Comparison of ENCODE assay signal across 13 cellular contexts in the genomic region with DNA sequence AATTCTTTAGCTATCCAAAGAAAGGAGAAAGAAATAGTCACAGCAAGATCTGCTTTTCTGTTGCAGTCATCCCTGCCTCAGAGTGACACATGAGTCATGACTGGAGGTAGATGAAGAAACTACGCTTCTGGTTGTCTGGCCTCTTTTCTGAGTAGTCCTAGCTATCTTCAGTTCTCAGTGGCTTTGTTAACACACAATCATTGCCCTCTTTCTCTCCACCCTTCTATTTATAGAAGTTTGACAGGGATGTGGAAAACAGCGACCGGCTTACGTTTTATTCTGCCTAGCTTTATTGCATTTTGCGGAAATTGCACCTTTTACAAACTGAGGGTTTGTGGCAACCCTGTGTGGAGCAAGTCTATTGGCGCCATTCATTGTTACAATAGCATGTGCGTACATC. TPM values are rescaled to one million over a fixed set of nuclear protein-coding genes. Genes with fewer than 3 reads are reported as not detected.
DNase-seq lines count a peak whose midpoint lies in the region; ATAC-seq, FAIRE-seq and TF ChIP-seq lines count a peak whose summit lies in the region.
"Had no signal": no experiment of that assay in that cellular context is flagged by ENCODE, and none has a peak within 500 bp of the region (broad histone marks: within the 10 kb centered on the region; RNA-seq: fewer than 3 reads in every experiment).

No MANE protein-coding gene starts in this region.

- peak; percentile 76 for DNase-seq in GM23248
- peak; percentile 1 for DNase-seq in OCI-M1 (lab: John Stamatoyannopoulos, UW)
- DNase-seq in K562 (ENCODE audit: extremely low read depth in 1 of 4, low spot score in 3 of 4) = no peak
- DNase-seq in DMS114 treated with DMSO at 0.1 percent for 48 hours (lab: John Stamatoyannopoulos, UW; ENCODE audit: unreplicated experiment) = no peak
- no peak for DNase-seq in GM19240 (ENCODE audit: insufficient read length, low spot score)
- no peak for DNase-seq in mesothelial cell of epicardium (ENCODE audit: low spot score in 2 of 2, unreplicated experiment in 2 of 2)
- DNase-seq: COR-L47; left ventricle myocardium superior; NCI-H2081 treated with DMSO at 0.1 percent for 48 hours; stimulated activated naive CD4-positive, alpha-beta T cell treated with Interleukin-2 at 50 U/mL for 16 hours had no signal

- in situ Hi-C loops in GM23248 (cut with MboI) (no loop called here), K562 (cut with MboI) (no loop called here)

- no peaks in the 10 kb centered on the region for H3K9me3 ChIP-seq in GM23248 (ENCODE audit: low read depth)
- H3K9me3 ChIP-seq in K562 (replicated peaks; ENCODE audit: control insufficient read depth, insufficient read depth, low read depth, low read length) = no peaks in the 10 kb centered on the region
- H3K9me3 ChIP-seq in mesodermal cell (ENCODE audit: control insufficient read depth, low read length) = peaks cover 5% of the 10 kb centered on the region

- H3K27me3 ChIP-seq in GM23248 (replicated peaks; ENCODE audit: insufficient read depth) = no peaks in the 10 kb centered on the region
- no peaks in the 10 kb centered on the region for H3K27me3 ChIP-seq in K562 (ENCODE audit: control insufficient read depth in 2 of 2, insufficient read depth in 2 of 2, low read length in 2 of 2)

- no TSS peak for BruUV-seq in K562 (replicated peaks; lab: Mats Ljungman, UMichigan)

- POLR2A ChIA-PET in K562 (lab: Yijun Ruan, JAX) = interaction anchor here (0.6 kb wide), 1 partner anchor 129 kb away, joined by 3 read pairs; no protein-coding TSS in a partner anchor

- peaks cover 14% of the 10 kb centered on the region for H3F3A ChIP-seq in GM23248 (ENCODE audit: insufficient read depth)

- no peak overlapping the region for H3K27ac Mint-ChIP-seq in mesothelial cell of epicardium

- no peak overlapping the region for H2AFZ ChIP-seq in GM23248
- H2AFZ ChIP-seq in K562 (ENCODE audit: low read depth, low read length) = no peak overlapping the region
- H2AFZ ChIP-seq: parathyroid adenoma had no signal

- peaks cover 3% of the 10 kb centered on the region for H3K36me3 Mint-ChIP-seq in mesothelial cell of epicardium

- TF ChIP-seq CTCF in K562 (IDR thresholded peaks at IDR 0.05 in 2 of 3, conservative IDR thresholded peaks at IDR 0.05 in 1 of 3; ENCODE audit: insufficient read depth in 2 of 3, low read depth in 1 of 3, low read length in 3 of 3) = no peak
- TF ChIP-seq CTCF in mesothelial cell of epicardium (IDR thresholded peaks at IDR 0.05; ENCODE audit: unreplicated experiment) = no peak

- TF ChIP-seq EP300 in K562 (IDR thresholded peaks at IDR 0.05; ENCODE audit: low read length) = no peak

- peaks cover 7% of the 10 kb centered on the region for H3K4me1 ChIP-seq in GM23248 (ENCODE audit: insufficient read depth)
- no peaks in the 10 kb centered on the region; a peak in 1 of 5 replicates for H3K4me1 ChIP-seq in K562 (replicated peaks in 1 of 2; ENCODE audit: control insufficient read depth in 2 of 2, insufficient read depth in 2 of 2, low read length in 2 of 2)
- H3K4me1 ChIP-seq in mesodermal cell (ENCODE audit: control insufficient read depth, insufficient read depth, low read length, poor library complexity, severe bottlenecking) = peaks cover 11% of the 10 kb centered on the region

- H3K4me1 Mint-ChIP-seq in mesothelial cell of epicardium = no peaks in the 10 kb centered on the region

- WGBS in GM23248 (ENCODE audit: low coverage in 1 of 2, low lambda C conversion rate in 2 of 2, missing lambda C conversion rate in 2 of 2), 2 experiments = 81 to 85% methylated on average over 7 of the region's 7 CpGs
- 2% methylated on average over 7 of the region's 7 CpGs for WGBS in K562 (ENCODE audit: insufficient coverage, low coverage, missing lambda C conversion rate)
- 100% methylated on average over 3 of the region's 7 CpGs for WGBS in mesodermal cell (ENCODE audit: insufficient coverage in 2 of 2), 2 experiments

- H4K20me1 ChIP-seq in GM23248 (ENCODE audit: insufficient read depth) (no peaks in the 10 kb centered on the region), K562 (replicated peaks; ENCODE audit: control insufficient read depth, insufficient read depth, low read length) (no peaks in the 10 kb centered on the region)

- H3K9me2 ChIP-seq in GM23248 (ENCODE audit: insufficient read depth) = no peaks in the 10 kb centered on the region

- no peaks in the 10 kb centered on the region for H3K9me1 ChIP-seq in K562 (ENCODE audit: control insufficient read depth, insufficient read depth, low read length)

- intact Hi-C loops in K562 (cut with micrococcal nuclease) = no loop called here

- H3K27me3 Mint-ChIP-seq in mesothelial cell of epicardium (ENCODE audit: low read depth) = no peaks in the 10 kb centered on the region

- H3K27ac ChIP-seq in GM23248 (no peak overlapping the region), K562 (ENCODE audit: extremely low read depth, low read depth, low read length) (no peak overlapping the region), mesodermal cell (ENCODE audit: low read depth, low read length, severe bottlenecking) (peak overlapping the region; percentile 29)
- H3K27ac ChIP-seq: parathyroid adenoma had no signal

- no peak for TF ChIP-seq RAD21 in K562 (CRISPR knock-in tag; conservative IDR thresholded peaks at IDR 0.05 in 1 of 2, IDR thresholded peaks at IDR 0.05 in 1 of 2)

- H3K36me3 ChIP-seq in GM23248 (ENCODE audit: low read depth) = no peaks in the 10 kb centered on the region
- H3K36me3 ChIP-seq in K562 (ENCODE audit: control insufficient read depth, insufficient read depth, low read length) = no peaks in the 10 kb centered on the region
- H3K36me3 ChIP-seq in mesodermal cell (ENCODE audit: control insufficient read depth, insufficient read depth, low read length) = peaks cover 10% of the 10 kb centered on the region

- FAIRE-seq in K562 (lab: Jason Lieb, UNC) = no peak

- peaks cover 12% of the 10 kb centered on the region for H3K9me3 Mint-ChIP-seq in mesothelial cell of epicardium

- H3K4me2 ChIP-seq in GM23248 (ENCODE audit: unreplicated experiment) (no peak overlapping the region), K562 (ENCODE audit: insufficient read depth, low read length) (no peak overlapping the region)

- H3K4me3 ChIP-seq in GM23248 (no peak overlapping the region), K562 (no peak overlapping the region), mesodermal cell (ENCODE audit: extremely low read depth, insufficient read depth, low read length, poor library complexity, severe bottlenecking) (no peak overlapping the region)

- H3K4me3 Mint-ChIP-seq in mesothelial cell of epicardium = no peak overlapping the region

- H3K9ac ChIP-seq in GM23248 (no peak overlapping the region), K562 (ENCODE audit: insufficient read depth in 1 of 2, low read depth in 2 of 2, low read length in 2 of 2) (no peak overlapping the region)
- H3K9ac ChIP-seq: parathyroid adenoma had no signal

- TF ChIP-seq POLR2A in K562 (conservative IDR thresholded peaks at IDR 0.05) = no peak

- H3K79me2 ChIP-seq in GM23248 (ENCODE audit: insufficient read depth) = peaks cover 24% of the 10 kb centered on the region; the same call in 1 of the 2 replicates
- H3K79me2 ChIP-seq in K562 (ENCODE audit: control insufficient read depth, insufficient read depth, low read length) = no peaks in the 10 kb centered on the region
- H3K79me2 ChIP-seq: parathyroid adenoma had no signal

- no peak for ATAC-seq in K562
- ATAC-seq in HG02642 (IDR thresholded peaks at IDR 0.05; ENCODE audit: poor library complexity, unreplicated experiment) = no peak
- ATAC-seq: left ventricle myocardium superior had no signal

- CTCF ChIA-PET in K562 (lab: Yijun Ruan, JAX; ENCODE audit: low intra/inter-chr PET ratio) = no interaction called here

TF ChIP-seq in K562, 482 proteins besides CTCF, POLR2A, EP300 and RAD21:
- peak; percentile 37; the same call in 1 of the 2 replicates for TF ChIP-seq FOSL1 (tag; conservative IDR thresholded peaks at IDR 0.05)
- no peak for TF ChIP-seq TBP (optimal IDR thresholded peaks at IDR 0.05; ENCODE audit: low read depth, low read length)
TF ChIP-seq in K562: peak in this region for 1.

RNA-seq across cellular contexts. Expression of a gene that starts 26.7 kb away (rescaled TPM):
- 4.6 and 7.6 TPM in 2 replicates for total RNA-seq in GM23248 (2014; rRNA removed; shearing (Covaris generic))
- polyA plus RNA-seq in GM23248 (2016; fragmentation: Nextera tagmentation; extraction: Ambion mirVana) (2.4 and 4.1 TPM in 2 replicates), K562 (2011; rRNA removed) (0.03 and 0.99 TPM in 2 replicates), K562 (2014; fragmentation: Illumina TruSeq; extraction: Trizol) (0.19 and 0.21 TPM in 2 replicates), K562 (2014; fragmentation: Nextera tagmentation; extraction: Ambion mirVana) (not detected), K562 (2014; rRNA removed) (0.08 and 0.18 TPM in 2 replicates)
- total RNA-seq in K562 (2011; cell fraction: chromatin; rRNA removed; ENCODE audit: low replicate concordance) = 1.9 and 2.0 TPM in 2 replicates
- 1.8 TPM in 2 replicates for total RNA-seq in K562 (2011; cell fraction: nucleolus; rRNA removed)
- total RNA-seq in K562 (2011; cell fraction: nucleoplasm; rRNA removed) = 0.38 and 0.44 TPM in 2 replicates
- total RNA-seq in K562 (2014; rRNA removed) (0.08 and 0.09 TPM in 2 replicates), K562 (2014; rRNA removed; fragmentation: Illumina TruSeq; extraction: Trizol) (0.03 and 0.29 TPM in 2 replicates), K562 (2015; rRNA removed; fragmentation: Illumina TruSeq; extraction: Trizol) (0.04 and 0.14 TPM in 2 replicates), K562 (2021) (0.25 and 0.42 TPM in 2 replicates), mesothelial cell of epicardium (2.9 to 3.8 TPM (median 3.7 TPM) in 3 replicates)
- 0.01 and 0.22 TPM in 2 replicates for polyA plus RNA-seq in K562 (2011; cell fraction: cytosol; rRNA removed)
- 0.14 and 0.24 TPM in 2 replicates for polyA plus RNA-seq in K562 (2011; cell fraction: nucleus; rRNA removed)
- polyA plus RNA-seq in K562 (2012) = 0.06 and 0.13 TPM in 2 replicates
- polyA minus RNA-seq in K562 (2011; rRNA and poly(A)+ RNA removed) = 0.27 and 0.91 TPM in 2 replicates
- 0.19 and 1.2 TPM in 2 replicates for polyA minus RNA-seq in K562 (2011; cell fraction: cytosol; rRNA and poly(A)+ RNA removed)
- 0.67 and 0.78 TPM in 2 replicates for polyA minus RNA-seq in K562 (2011; cell fraction: nucleus; rRNA and poly(A)+ RNA removed)
- polyA plus RNA-seq in mesodermal cell (2013, experiment 1 of 2) = 15.3 TPM
- polyA plus RNA-seq in mesodermal cell (2013, experiment 2 of 2) = 14.3 TPM

Comparison
In these comparisons a context has a peak if more than half of its experiments do, and no peak if none do; other contexts are left out.
1. DNase-seq: peak in GM23248 (single experiment) and OCI-M1 (single experiment); none in K562 (0 of 4), DMS114 treated with DMSO at 0.1 percent for 48 hours (single experiment), GM19240 (single experiment) and mesothelial cell of epicardium (0 of 2).